In the genomic region with DNA sequence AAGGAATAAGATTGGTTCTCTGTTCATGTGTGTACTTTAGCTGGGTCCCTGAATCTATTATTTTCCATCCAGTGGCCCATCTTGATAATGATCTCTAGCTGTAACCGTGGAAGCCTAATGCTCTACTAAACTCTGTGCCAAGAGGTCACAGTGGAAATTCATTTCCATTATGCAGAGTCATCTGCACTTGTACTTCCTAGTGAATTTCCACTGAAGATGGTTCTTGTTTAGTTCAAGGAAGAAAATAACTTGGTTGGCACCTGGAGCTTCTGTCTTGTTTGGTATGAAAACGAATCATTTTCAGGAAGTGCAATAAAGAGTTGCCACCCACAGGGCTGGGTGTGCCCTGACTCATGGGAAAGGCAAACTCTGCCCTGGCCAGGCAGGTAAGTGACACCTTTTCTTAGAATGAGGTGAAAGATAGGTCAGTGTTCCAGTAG, we compare ENCODE assay signal across 10 cellular contexts. TPM values are rescaled to one million over a fixed set of nuclear protein-coding genes. Genes with fewer than 3 reads are reported as not detected.
DNase-seq lines count a peak whose midpoint lies in the region; ATAC-seq and TF ChIP-seq lines count a peak whose summit lies in the region.
"Had no signal": no experiment of that assay in that cellular context is flagged by ENCODE, and none has a peak within 500 bp of the region (broad histone marks: within the 10 kb centered on the region; RNA-seq: fewer than 3 reads in every experiment).

No MANE protein-coding gene starts in this region.

- peaks cover 55 to 61% of the 10 kb centered on the region in 2 donors for H3K4me1 Mint-ChIP-seq in immature natural killer cell
- H3K4me1 Mint-ChIP-seq in stimulated activated naive CD8-positive, alpha-beta T cell treated with anti-CD3 and anti-CD28 coated beads, Interleukin-15, amount 100 ng/mL, for 72 hours = peaks cover 46% of the 10 kb centered on the region
- H3K4me1 Mint-ChIP-seq in nephron progenitor cell = peaks cover 48% of the 10 kb centered on the region

- DNase-seq in activated T-cell treated with anti-CD3 and anti-CD28 coated beads for 4 hours (peak; percentile 29), immature natural killer cell (no peak), NCI-H128 (lab: John Stamatoyannopoulos, UW; ENCODE audit: unreplicated experiment) (no peak), nephron progenitor cell (no peak), KG1 (lab: John Stamatoyannopoulos, UW) (no peak)
- no peak for DNase-seq in activated T-cell treated with anti-CD3 and anti-CD28 coated beads, Interleukin-2, amount 50 U/mL, for 48 hours
- DNase-seq in activated CD4-positive, alpha-beta T cell treated with anti-CD3 and anti-CD28 coated beads, Interleukin-2, amount 50 U/mL, for 4 hours = peak; percentile 42 to 52
- no peak for DNase-seq in stimulated activated naive CD8-positive, alpha-beta T cell treated with anti-CD3 and anti-CD28 coated beads, Interleukin-15, amount 100 ng/mL, for 72 hours
- DNase-seq: effector CD8-positive, alpha-beta T cell; NCI-H2171 had no signal

- peak overlapping the region; percentile 3 to 56 (median 53) for H3K4me3 Mint-ChIP-seq in immature natural killer cell
- H3K4me3 Mint-ChIP-seq in stimulated activated naive CD8-positive, alpha-beta T cell treated with anti-CD3 and anti-CD28 coated beads, Interleukin-15, amount 100 ng/mL, for 72 hours = peak overlapping the region in 1 of 2 donors; percentile 36
- no peak overlapping the region for H3K4me3 Mint-ChIP-seq in nephron progenitor cell

- H3K27ac Mint-ChIP-seq in immature natural killer cell = peak overlapping the region; percentile 18 to 68 (median 56)
- H3K27ac Mint-ChIP-seq in stimulated activated naive CD8-positive, alpha-beta T cell treated with anti-CD3 and anti-CD28 coated beads, Interleukin-15, amount 100 ng/mL, for 72 hours = peak overlapping the region in 1 of 2 donors; percentile 42
- H3K27ac Mint-ChIP-seq in nephron progenitor cell = no peak overlapping the region

- H3K36me3 Mint-ChIP-seq in immature natural killer cell (peaks cover 0 to 10% (median 5%) of the 10 kb centered on the region in 3 donors), nephron progenitor cell (ENCODE audit: low read depth) (peaks cover 11% of the 10 kb centered on the region)

- peak; percentile 43 for ATAC-seq in stimulated activated naive CD8-positive, alpha-beta T cell treated with anti-CD3 and anti-CD28 coated beads, Interleukin-15, amount 100 ng/mL, for 72 hours

- no peak for TF ChIP-seq CTCF in nephron progenitor cell (IDR thresholded peaks at IDR 0.05)

- H3K27me3 Mint-ChIP-seq in immature natural killer cell (ENCODE audit: low read depth in 3 of 3) (peaks cover 0 to 2% (median 0%) of the 10 kb centered on the region in 3 donors), nephron progenitor cell (ENCODE audit: low read depth, poor library complexity) (no peaks in the 10 kb centered on the region)
- H3K27me3 Mint-ChIP-seq in stimulated activated naive CD8-positive, alpha-beta T cell treated with anti-CD3 and anti-CD28 coated beads, Interleukin-15, amount 100 ng/mL, for 72 hours = no peaks in the 10 kb centered on the region

- H3K9me3 Mint-ChIP-seq in immature natural killer cell = no peaks in the 10 kb centered on the region
- no peaks in the 10 kb centered on the region for H3K9me3 Mint-ChIP-seq in stimulated activated naive CD8-positive, alpha-beta T cell treated with anti-CD3 and anti-CD28 coated beads, Interleukin-15, amount 100 ng/mL, for 72 hours
- H3K9me3 Mint-ChIP-seq in nephron progenitor cell = no peaks in the 10 kb centered on the region

RNA-seq across cellular contexts. Expression of gene LPP, which starts 10.3 kb away (rescaled TPM):
- polyA plus RNA-seq in immature natural killer cell = 10 to 100 TPM in 2 of 3 donors, 1 to 10 TPM in 1; 6.5 to 33.5 (median 11.3) TPM

Comparison
In these comparisons a context has a peak if more than half of its experiments do, and no peak if none do; other contexts are left out.
1. DNase-seq: peak in activated T-cell treated with anti-CD3 and anti-CD28 coated beads for 4 hours (single experiment) and activated CD4-positive, alpha-beta T cell treated with anti-CD3 and anti-CD28 coated beads, Interleukin-2, amount 50 U/mL, for 4 hours (2 of 2); none in activated T-cell treated with anti-CD3 and anti-CD28 coated beads, Interleukin-2, amount 50 U/mL, for 48 hours (0 of 2), immature natural killer cell (0 of 3), stimulated activated naive CD8-positive, alpha-beta T cell treated with anti-CD3 and anti-CD28 coated beads, Interleukin-15, amount 100 ng/mL, for 72 hours (0 of 2), NCI-H128 (single experiment), nephron progenitor cell (single experiment) and KG1 (single experiment).